ENCODE assay signal across 9 cellular contexts in the genomic region with DNA sequence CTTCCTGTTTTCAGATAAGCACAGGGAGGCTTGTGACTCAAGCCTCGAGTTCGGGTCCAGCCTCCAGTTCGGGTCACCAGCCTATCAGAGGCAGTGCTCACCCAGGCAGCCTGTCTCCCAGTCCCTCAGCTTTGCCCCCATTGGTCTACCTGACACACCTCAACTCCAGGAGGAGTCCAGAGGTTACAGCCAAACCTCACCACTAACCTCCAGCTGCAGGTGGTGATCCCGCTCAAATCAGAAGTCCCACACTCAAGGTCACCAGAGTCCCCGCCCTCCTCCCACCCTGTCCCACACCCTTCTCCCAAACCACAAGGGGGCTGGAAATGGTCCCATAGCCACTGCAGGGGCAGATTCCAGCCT. TPM values are rescaled to one million over a fixed set of nuclear protein-coding genes. Genes with fewer than 3 reads are reported as not detected.
DNase-seq lines count a peak whose midpoint lies in the region; ATAC-seq and TF ChIP-seq lines count a peak whose summit lies in the region.
"Had no signal": no experiment of that assay in that cellular context is flagged by ENCODE, and none has a peak within 500 bp of the region (broad histone marks: within the 10 kb centered on the region; RNA-seq: fewer than 3 reads in every experiment).

No MANE protein-coding gene starts in this region.

- ATAC-seq in stimulated activated naive B cell treated with anti-CD40 and anti-IgM and Interleukin-4, amounts not matched to agents 10 μg/mL and 1 μg/mL and 100 μg/mL, for 72 hours (replicated peaks), result no peak

- peaks cover 10% of the 10 kb centered on the region for H3K27me3 Mint-ChIP-seq in activated naive CD4-positive, alpha-beta T cell treated with anti-CD3 and anti-CD28 coated beads, Interleukin-2, amount 10 ng/mL, durations not matched to agents 7 days and 5 days
- H3K27me3 Mint-ChIP-seq in stimulated activated naive B cell treated with anti-CD40 and anti-IgM and Interleukin-4, amounts not matched to agents 10 μg/mL and 1 μg/mL and 100 μg/mL, for 72 hours, result no peaks in the 10 kb centered on the region

- H3K4me2 ChIP-seq in OCI-LY3 (ENCODE audit: low read length), result peak overlapping the region; percentile 96

- H3K36me3 ChIP-seq in OCI-LY3 (replicated peaks; ENCODE audit: low read depth, low read length) (peaks cover 22% of the 10 kb centered on the region), MG63 (no peaks in the 10 kb centered on the region)

- H3K4me1 ChIP-seq in OCI-LY3 (ENCODE audit: low read length), result peaks cover 49% of the 10 kb centered on the region

- no peak for DNase-seq in activated naive CD4-positive, alpha-beta T cell treated with anti-CD3 and anti-CD28 coated beads, Interleukin-2, amount 10 ng/mL, durations not matched to agents 7 days and 5 days
- no peak for DNase-seq in activated naive CD4-positive, alpha-beta T cell treated with anti-CD3 and anti-CD28 coated beads, Interleukin-2, amount 50 U/mL, for 16 hours
- DNase-seq in glomerular visceral epithelial cell (ENCODE audit: extremely low spot score) (peak; percentile 34), NCI-H1092 (lab: John Stamatoyannopoulos, UW) (no peak), MG63 (no peak), KBM-7 (no peak)
- no peak for DNase-seq in stimulated activated naive B cell treated with anti-CD40 and anti-IgM and Interleukin-4, amounts not matched to agents 10 μg/mL and 1 μg/mL and 100 μg/mL, for 72 hours
- DNase-seq: SIG-M5 had no signal

- peaks cover 28% of the 10 kb centered on the region for H3K36me3 Mint-ChIP-seq in activated naive CD4-positive, alpha-beta T cell treated with anti-CD3 and anti-CD28 coated beads, Interleukin-2, amount 10 ng/mL, durations not matched to agents 7 days and 5 days
- peaks cover 1 to 4% of the 10 kb centered on the region in 2 donors for H3K36me3 Mint-ChIP-seq in stimulated activated naive B cell treated with anti-CD40 and anti-IgM and Interleukin-4, amounts not matched to agents 10 μg/mL and 1 μg/mL and 100 μg/mL, for 72 hours

- H3K4me3 ChIP-seq in OCI-LY3 (ENCODE audit: low read length) (peak overlapping the region; percentile 76), MG63 (no peak overlapping the region)

- no peaks in the 10 kb centered on the region for H3K27me3 ChIP-seq in OCI-LY3 (ENCODE audit: low read depth, low read length)
- no peaks in the 10 kb centered on the region for H3K27me3 ChIP-seq in MG63

- in situ Hi-C loops in KBM-7 (cut with MboI; ENCODE audit: low pct_unique_long_range_greater_than_20kb, low sequenced_read_pairs), result no loop called here

- CTCF ChIA-PET in activated naive CD4-positive, alpha-beta T cell treated with anti-CD3 and anti-CD28 coated beads, Interleukin-2, amount 10 ng/mL, durations not matched to agents 7 days and 5 days (lab: Charles Lee), result interaction anchor here (0.8 to 1.5 kb wide), 2 partner anchors 38 to 43 kb away, joined by 3 read pairs; no protein-coding TSS in a partner anchor

- no peak overlapping the region for H2AFZ ChIP-seq in OCI-LY3 (ENCODE audit: low read depth, low read length)

- H3K9me3 ChIP-seq in OCI-LY3 (ENCODE audit: insufficient read depth, low read length) (no peaks in the 10 kb centered on the region), MG63 (no peaks in the 10 kb centered on the region)

- H3K9ac ChIP-seq in OCI-LY3 (ENCODE audit: low read length), result peak overlapping the region; percentile 96

- H3K4me3 Mint-ChIP-seq in activated naive CD4-positive, alpha-beta T cell treated with anti-CD3 and anti-CD28 coated beads, Interleukin-2, amount 10 ng/mL, durations not matched to agents 7 days and 5 days, result peak overlapping the region; percentile 77
- peak overlapping the region; percentile 86 to 94 for H3K4me3 Mint-ChIP-seq in stimulated activated naive B cell treated with anti-CD40 and anti-IgM and Interleukin-4, amounts not matched to agents 10 μg/mL and 1 μg/mL and 100 μg/mL, for 72 hours

- H4K20me1 ChIP-seq in OCI-LY3 (ENCODE audit: insufficient read depth, low read length), result no peaks in the 10 kb centered on the region

- H3K4me1 Mint-ChIP-seq in activated naive CD4-positive, alpha-beta T cell treated with anti-CD3 and anti-CD28 coated beads, Interleukin-2, amount 10 ng/mL, durations not matched to agents 7 days and 5 days, result peaks cover 48% of the 10 kb centered on the region
- H3K4me1 Mint-ChIP-seq in stimulated activated naive B cell treated with anti-CD40 and anti-IgM and Interleukin-4, amounts not matched to agents 10 μg/mL and 1 μg/mL and 100 μg/mL, for 72 hours, result peaks cover 37 to 68% of the 10 kb centered on the region in 2 donors

- H3K27ac ChIP-seq in OCI-LY3 (ENCODE audit: low read length), result peak overlapping the region; percentile 94

- no peak for TF ChIP-seq CTCF in OCI-LY3 (IDR thresholded peaks at IDR 0.05; ENCODE audit: low read depth, low read length)

- peaks cover 70% of the 10 kb centered on the region for H3K79me2 ChIP-seq in OCI-LY3 (ENCODE audit: low read length)

- H3K27ac Mint-ChIP-seq in activated naive CD4-positive, alpha-beta T cell treated with anti-CD3 and anti-CD28 coated beads, Interleukin-2, amount 10 ng/mL, durations not matched to agents 7 days and 5 days, result peak overlapping the region; percentile 12
- H3K27ac Mint-ChIP-seq in stimulated activated naive B cell treated with anti-CD40 and anti-IgM and Interleukin-4, amounts not matched to agents 10 μg/mL and 1 μg/mL and 100 μg/mL, for 72 hours, result peak overlapping the region; percentile 97

- H3K9me3 Mint-ChIP-seq in activated naive CD4-positive, alpha-beta T cell treated with anti-CD3 and anti-CD28 coated beads, Interleukin-2, amount 10 ng/mL, durations not matched to agents 7 days and 5 days, result no peaks in the 10 kb centered on the region
- H3K9me3 Mint-ChIP-seq in stimulated activated naive B cell treated with anti-CD40 and anti-IgM and Interleukin-4, amounts not matched to agents 10 μg/mL and 1 μg/mL and 100 μg/mL, for 72 hours, result no peaks in the 10 kb centered on the region

RNA-seq across cellular contexts. Expression of a gene that starts 42.1 kb away (rescaled TPM):
- 18.1 and 30.1 TPM in 2 replicates for total RNA-seq in MG63 (2014; rRNA removed; shearing (Covaris generic); ENCODE audit: low replicate concordance)
